In the genomic region with DNA sequence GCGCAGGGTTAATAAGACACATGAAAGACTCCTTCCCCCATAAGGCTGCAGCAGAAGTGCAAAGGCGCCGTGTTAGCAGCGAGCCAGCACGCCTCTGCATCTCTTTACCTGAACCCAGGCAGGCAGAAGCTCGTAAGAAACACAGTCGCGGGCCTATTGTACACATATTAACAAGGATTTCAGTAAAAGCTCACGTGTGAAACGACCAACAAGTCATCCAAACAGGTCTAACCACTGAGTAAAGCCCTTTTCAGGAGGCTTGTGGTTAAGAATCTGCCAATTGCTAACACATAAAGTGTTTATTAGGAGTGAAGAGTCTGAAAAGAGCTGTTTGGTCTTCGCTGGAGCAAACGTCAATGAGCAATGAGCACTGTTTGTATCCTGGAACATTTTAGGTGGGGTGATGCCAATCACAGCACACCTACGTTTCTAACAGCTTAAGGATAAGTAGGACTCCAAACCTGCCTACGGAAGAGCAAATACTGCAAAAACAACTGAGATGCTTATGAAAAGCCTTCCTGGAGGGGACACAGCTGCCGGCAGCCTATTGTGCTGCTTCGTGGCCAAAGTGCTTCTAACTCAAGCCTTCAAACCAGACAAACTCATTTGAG, we compare ENCODE assay signal across 20 cellular contexts. TPM values are rescaled to one million over a fixed set of nuclear protein-coding genes. Genes with fewer than 3 reads are reported as not detected.
DNase-seq lines count a peak whose midpoint lies in the region; ATAC-seq and TF ChIP-seq lines count a peak whose summit lies in the region.
"Had no signal": no experiment of that assay in that cellular context is flagged by ENCODE, and none has a peak within 500 bp of the region (broad histone marks: within the 10 kb centered on the region; RNA-seq: fewer than 3 reads in every experiment).

No MANE protein-coding gene starts in this region.

- H3K27ac ChIP-seq in prostate gland: no peak overlapping the region
- H3K27ac ChIP-seq: ascending aorta, foreskin keratinocyte, psoas muscle, uterus had no signal

- no peaks in the 10 kb centered on the region for H3K9me3 Mint-ChIP-seq in activated T-cell treated with anti-CD3 and anti-CD28 coated beads, Interleukin-2, amount 50 U/mL, for 4 hours
- H3K9me3 Mint-ChIP-seq: CD4-positive, CD25-positive, alpha-beta regulatory T cell; naive thymus-derived CD8-positive, alpha-beta T cell had no signal

- H3K4me1 ChIP-seq in prostate gland (replicated peaks): no peaks in the 10 kb centered on the region
- H3K4me1 ChIP-seq: ascending aorta, foreskin keratinocyte, uterus had no signal

- no peaks in the 10 kb centered on the region for H3K9me3 ChIP-seq in prostate gland
- H3K9me3 ChIP-seq: ascending aorta, psoas muscle, uterus had no signal

- no peaks in the 10 kb centered on the region for H3K4me1 Mint-ChIP-seq in activated T-cell treated with anti-CD3 and anti-CD28 coated beads, Interleukin-2, amount 50 U/mL, for 4 hours (ENCODE audit: low read depth)

- H3K27me3 Mint-ChIP-seq in activated T-cell treated with anti-CD3 and anti-CD28 coated beads, Interleukin-2, amount 50 U/mL, for 4 hours (ENCODE audit: low read depth): no peaks in the 10 kb centered on the region
- H3K27me3 Mint-ChIP-seq: CD4-positive, CD25-positive, alpha-beta regulatory T cell; naive thymus-derived CD8-positive, alpha-beta T cell had no signal

- H3K27me3 ChIP-seq in prostate gland (replicated peaks; ENCODE audit: insufficient read depth): no peaks in the 10 kb centered on the region
- H3K27me3 ChIP-seq: ascending aorta, foreskin keratinocyte, uterus had no signal

- peak; percentile 96 for DNase-seq in DMS53 treated with DMSO at 0.1 percent for 48 hours (lab: John Stamatoyannopoulos, UW; ENCODE audit: unreplicated experiment)
- peak; percentile 97 for DNase-seq in NCI-H510A (lab: John Stamatoyannopoulos, UW)
- peak; percentile 58 for DNase-seq in prostate gland (ENCODE audit: low spot score)
- DNase-seq in HuH-7.5 (ENCODE audit: low spot score): no peak
- DNase-seq in activated T-cell treated with anti-CD3 and anti-CD28 coated beads, Interleukin-2, amount 50 U/mL, for 4 hours: no peak
- DNase-seq: activated naive CD4-positive, alpha-beta T cell treated with Interleukin-2 at 50 U/mL for 16 hours; activated T-cell treated with anti-CD3 and anti-CD28 coated beads for 4 hours; CD4-positive, CD25-positive, alpha-beta regulatory T cell; foreskin keratinocyte; left ventricle myocardium superior; MM.1S; naive thymus-derived CD8-positive, alpha-beta T cell; NCI-H2171 treated with DMSO at 0.1 percent for 48 hours; psoas muscle; stimulated activated naive CD4-positive, alpha-beta T cell; uterus had no signal

- no peak overlapping the region for H3K4me3 ChIP-seq in prostate gland
- H3K4me3 ChIP-seq: ascending aorta, psoas muscle, uterus had no signal

- no peak for TF ChIP-seq POLR2A in prostate gland (IDR thresholded peaks at IDR 0.05)

- peaks cover 5% of the 10 kb centered on the region for H3K36me3 Mint-ChIP-seq in activated T-cell treated with anti-CD3 and anti-CD28 coated beads, Interleukin-2, amount 50 U/mL, for 4 hours (ENCODE audit: insufficient read depth)
- H3K36me3 Mint-ChIP-seq: naive thymus-derived CD8-positive, alpha-beta T cell had no signal

- intact Hi-C loops in prostate gland (cut with DNase I): no loop called here

- ATAC-seq in esophagus mucosa (peak; percentile 85), HG03097 (IDR thresholded peaks at IDR 0.05; ENCODE audit: low FRiP score, unreplicated experiment) (no peak), GM21717 (IDR thresholded peaks at IDR 0.05; ENCODE audit: unreplicated experiment) (no peak)
- ATAC-seq in activated T-cell treated with anti-CD3 and anti-CD28 coated beads, Interleukin-2, amount 50 U/mL, for 4 hours: no peak
- ATAC-seq: foreskin keratinocyte; left ventricle myocardium superior; naive thymus-derived CD8-positive, alpha-beta T cell had no signal

- no peak for TF ChIP-seq CTCF in prostate gland (IDR thresholded peaks at IDR 0.05)

- 42% methylated on average over 16 of the region's 16 CpGs for WGBS in prostate gland

- no peak overlapping the region for H3K4me3 Mint-ChIP-seq in activated T-cell treated with anti-CD3 and anti-CD28 coated beads, Interleukin-2, amount 50 U/mL, for 4 hours
- H3K4me3 Mint-ChIP-seq: CD4-positive, CD25-positive, alpha-beta regulatory T cell; naive thymus-derived CD8-positive, alpha-beta T cell had no signal

- no peaks in the 10 kb centered on the region for H3K36me3 ChIP-seq in prostate gland
- H3K36me3 ChIP-seq: ascending aorta, uterus had no signal

RNA-seq across cellular contexts. Expression of gene PRKAB1, which starts 43.1 kb away (rescaled TPM):
- 26.8 TPM for total RNA-seq in esophagus mucosa
- 10 to 100 TPM; 17.3 to 36.7 TPM for total RNA-seq in prostate gland
- 10 to 100 TPM; 30.9 to 37.3 (median 32.5) TPM for total RNA-seq in activated T-cell treated with anti-CD3 and anti-CD28 coated beads, Interleukin-2, amount 50 U/mL, for 4 hours

Comparison
In these comparisons a context has a peak if more than half of its experiments do, and no peak if none do; other contexts are left out.
1. DNase-seq: peak in DMS53 treated with DMSO at 0.1 percent for 48 hours (single experiment), NCI-H510A (single experiment) and prostate gland (single experiment); none in HuH-7.5 (single experiment) and activated T-cell treated with anti-CD3 and anti-CD28 coated beads, Interleukin-2, amount 50 U/mL, for 4 hours (single experiment).